In the genomic region with DNA sequence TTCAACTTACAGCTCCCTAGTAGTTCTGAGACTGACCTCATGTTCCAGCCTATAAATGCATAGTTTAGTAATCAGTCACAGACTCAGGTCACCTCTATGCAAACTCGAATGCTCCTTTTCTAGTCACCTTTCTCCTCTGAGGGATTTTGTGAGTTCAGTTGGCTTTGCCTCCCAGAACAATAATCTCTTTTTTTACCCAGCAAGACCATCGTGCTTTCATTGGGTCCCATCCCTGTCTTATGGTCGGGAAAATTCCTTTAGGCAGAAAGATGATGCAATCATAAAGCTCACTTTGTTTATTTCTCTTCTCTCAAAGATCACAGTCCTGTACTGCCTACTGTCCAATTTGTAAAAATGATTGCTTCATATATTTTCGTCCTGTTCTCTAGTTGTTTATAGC, we compare ENCODE assay signal across 15 cellular contexts. TPM values are rescaled to one million over a fixed set of nuclear protein-coding genes. Genes with fewer than 3 reads are reported as not detected.
A peak's percentile ranks its signal among the peaks of the same experiment; 100 is the strongest.
DNase-seq lines count a peak whose midpoint lies in the region; ATAC-seq and TF ChIP-seq lines count a peak whose summit lies in the region.
"Had no signal": no experiment of that assay in that cellular context is flagged by ENCODE, and none has a peak within 500 bp of the region (broad histone marks: within the 10 kb centered on the region; RNA-seq: fewer than 3 reads in every experiment).

No MANE protein-coding gene starts in this region.

- intact Hi-C loops in mammary epithelial cell (cut with micrococcal nuclease) = no loop called here
- intact Hi-C loops in lower lobe of right lung (cut with DNase I) = no loop called here

- no peaks in the 10 kb centered on the region for H4K20me1 ChIP-seq in mammary epithelial cell (ENCODE audit: insufficient read depth, low read length)
- H4K20me1 ChIP-seq: BLaER1 treated with 17β-estradiol and CSF1 and Interleukin-3, amounts not matched to agents 10 nM and 100 nM had no signal

- peak overlapping the region; percentile 69 for H3K4me2 ChIP-seq in mammary epithelial cell (ENCODE audit: insufficient read depth, low read depth, low read length)
- H3K4me2 ChIP-seq in mesendoderm (ENCODE audit: low read length) = no peak overlapping the region
- H3K4me2 ChIP-seq: BLaER1 treated with 17β-estradiol and CSF1 and Interleukin-3, amounts not matched to agents 10 nM and 100 nM had no signal

- DNase-seq in Caki2 (ENCODE audit: low read depth) (peak; percentile 18), M059J (ENCODE audit: low read depth) (peak; percentile 83), mammary epithelial cell (peak; percentile 60), mesendoderm (peak; percentile 62), lower lobe of right lung (no peak), cerebellum (ENCODE audit: low spot score) (no peak)
- DNase-seq in activated T-cell treated with anti-CD3 and anti-CD28 coated beads, Interleukin-2, amount 50 U/mL, for 48 hours = no peak
- DNase-seq in effector CD4-positive, alpha-beta T cell = no peak
- DNase-seq: activated CD8-positive, alpha-beta memory T cell treated with anti-CD3 and anti-CD28 coated beads, Interleukin-2, amount 10 ng/mL, durations not matched to agents 7 days and 5 days; activated naive CD8-positive, alpha-beta T cell treated with anti-CD3 and anti-CD28 coated beads, Interleukin-2, amount 10 ng/mL, durations not matched to agents 7 days and 5 days; GDM1; heart left ventricle; NCI-H2171 treated with DMSO at 0.1 percent for 48 hours; occipital lobe had no signal

- H3K79me2 ChIP-seq in mammary epithelial cell (ENCODE audit: insufficient read depth, low read length) (no peaks in the 10 kb centered on the region), mesendoderm (ENCODE audit: control insufficient read depth, insufficient read depth, low read length) (no peaks in the 10 kb centered on the region)

- H2AFZ ChIP-seq in mammary epithelial cell (ENCODE audit: low read depth, low read length) = peak overlapping the region; percentile 46

- no peak overlapping the region for H3K56ac ChIP-seq in mesendoderm (ENCODE audit: low read length)

- no peak overlapping the region for H2AK5ac ChIP-seq in mesendoderm (ENCODE audit: low read length)

- no peak overlapping the region for H3K4me3 ChIP-seq in mammary epithelial cell (replicated peaks in 1 of 3; ENCODE audit: insufficient read depth in 1 of 3, low read depth in 2 of 3, low read length in 3 of 3)
- no peak overlapping the region for H3K4me3 ChIP-seq in mesendoderm (ENCODE audit: low read length)
- H3K4me3 ChIP-seq in lower lobe of right lung = no peak overlapping the region
- H3K4me3 ChIP-seq: BLaER1 treated with 17β-estradiol and CSF1 and Interleukin-3, amounts not matched to agents 10 nM and 100 nM; heart left ventricle had no signal

- 0% methylated on average over 4 of the region's 4 CpGs for WGBS in mammary epithelial cell (ENCODE audit: low coverage, missing lambda C conversion rate)
- WGBS in mesendoderm (ENCODE audit: extremely low coverage, insufficient coverage, low lambda C conversion rate) = no CpG with 5 or more reads among the region's 4 CpGs

- H4K5ac ChIP-seq in mesendoderm (ENCODE audit: low read length) = no peak overlapping the region

- H2BK120ac ChIP-seq in mesendoderm (ENCODE audit: low read depth, low read length) = peak overlapping the region; percentile 28

- H3K23ac ChIP-seq in mesendoderm (ENCODE audit: low read length) = no peak overlapping the region

- no peak overlapping the region for H3K4ac ChIP-seq in mesendoderm (ENCODE audit: low read depth, low read length)

- H3K79me1 ChIP-seq in mesendoderm (ENCODE audit: low read length) = no peaks in the 10 kb centered on the region

- no peak overlapping the region for H2BK15ac ChIP-seq in mesendoderm (replicated peaks; ENCODE audit: low read depth)

- BruUV-seq in mammary epithelial cell (replicated peaks; lab: Mats Ljungman, UMichigan) = no TSS peak

- no peaks in the 10 kb centered on the region for H3K27me3 ChIP-seq in mammary epithelial cell (ENCODE audit: insufficient read depth, low read length)
- no peaks in the 10 kb centered on the region for H3K27me3 ChIP-seq in mesendoderm (ENCODE audit: insufficient read depth, low read length, poor library complexity)
- no peaks in the 10 kb centered on the region for H3K27me3 ChIP-seq in lower lobe of right lung (ENCODE audit: low read depth)
- H3K27me3 ChIP-seq: BLaER1 treated with 17β-estradiol and CSF1 and Interleukin-3, amounts not matched to agents 10 nM and 100 nM; heart left ventricle had no signal

- peaks cover 6% of the 10 kb centered on the region for H3K4me1 ChIP-seq in mammary epithelial cell (ENCODE audit: insufficient read depth, low read length)
- H3K4me1 ChIP-seq in mesendoderm (ENCODE audit: control insufficient read depth, low read depth, low read length) = peaks cover 3% of the 10 kb centered on the region
- H3K4me1 ChIP-seq in lower lobe of right lung = no peaks in the 10 kb centered on the region
- H3K4me1 ChIP-seq: BLaER1 treated with 17β-estradiol and CSF1 and Interleukin-3, amounts not matched to agents 10 nM and 100 nM; heart left ventricle had no signal

- H4K8ac ChIP-seq in mesendoderm (ENCODE audit: low read depth, low read length) = no peak overlapping the region

- H2BK5ac ChIP-seq in mesendoderm (ENCODE audit: low read length) = peak overlapping the region; percentile 31

- CTCF ChIA-PET in mammary epithelial cell (lab: Charles Lee; ENCODE audit: low non-redundant PET) = no interaction called here

- dilution Hi-C loops in mammary epithelial cell (cut with HindIII; ENCODE audit: low sequenced_read_pairs) = no loop called here

- no peak overlapping the region for H3K9ac ChIP-seq in mammary epithelial cell (ENCODE audit: insufficient read depth, low read length)
- no peak overlapping the region for H3K9ac ChIP-seq in mesendoderm (ENCODE audit: low read length)
- H3K9ac ChIP-seq: BLaER1 treated with 17β-estradiol and CSF1 and Interleukin-3, amounts not matched to agents 10 nM and 100 nM had no signal

- TF ChIP-seq CTCF in mammary epithelial cell (conservative IDR thresholded peaks at IDR 0.05 in 1 of 2, IDR thresholded peaks at IDR 0.05 in 1 of 2; ENCODE audit: extremely low read depth in 1 of 2, insufficient read depth in 1 of 2, low read depth in 1 of 2, low read length in 2 of 2) (no peak), lower lobe of right lung (IDR thresholded peaks at IDR 0.05) (no peak)

- H3K36me3 ChIP-seq in mammary epithelial cell (ENCODE audit: insufficient read depth, low read length) (no peaks in the 10 kb centered on the region), mesendoderm (ENCODE audit: control insufficient read depth, insufficient read depth, low read length) (no peaks in the 10 kb centered on the region), lower lobe of right lung (no peaks in the 10 kb centered on the region)
- H3K36me3 ChIP-seq: BLaER1 treated with 17β-estradiol and CSF1 and Interleukin-3, amounts not matched to agents 10 nM and 100 nM; heart left ventricle had no signal

- no peak for ATAC-seq in lower lobe of right lung
- ATAC-seq: activated CD8-positive, alpha-beta memory T cell treated with anti-CD3 and anti-CD28 coated beads, Interleukin-2, amount 10 ng/mL, durations not matched to agents 7 days and 5 days; heart left ventricle had no signal

- in situ Hi-C loops in Caki2 (cut with HindIII; ENCODE audit: low pct_unique_long_range_greater_than_20kb, low sequenced_read_pairs) (no loop called here), mammary epithelial cell (cut with MboI; ENCODE audit: low sequenced_read_pairs in 2 of 2) (loop anchor here in 1 of 2 donors (10.0 kb wide), 1 partner anchor 384 kb away; no protein-coding TSS in a partner anchor)

- H3K27ac ChIP-seq in mammary epithelial cell (ENCODE audit: insufficient read depth, low read depth, low read length) (no peak overlapping the region), mesendoderm (ENCODE audit: low read depth, low read length) (no peak overlapping the region), lower lobe of right lung (no peak overlapping the region)
- H3K27ac ChIP-seq: BLaER1 treated with 17β-estradiol and CSF1 and Interleukin-3, amounts not matched to agents 10 nM and 100 nM; heart left ventricle had no signal

- H3K18ac ChIP-seq in mesendoderm (ENCODE audit: low read length) = peak overlapping the region; percentile 39

- H3K9me3 ChIP-seq in mammary epithelial cell (replicated peaks; ENCODE audit: insufficient read depth, low read length) = no peaks in the 10 kb centered on the region
- no peaks in the 10 kb centered on the region for H3K9me3 ChIP-seq in lower lobe of right lung
- H3K9me3 ChIP-seq: BLaER1 treated with 17β-estradiol and CSF1 and Interleukin-3, amounts not matched to agents 10 nM and 100 nM had no signal

RNA-seq across cellular contexts. Expression of a gene that starts 38.4 kb away (rescaled TPM):
- total RNA-seq in Caki2 (2014; rRNA removed; shearing (Covaris generic); ENCODE audit: low replicate concordance) = not detected in 2 replicates
- total RNA-seq in M059J (2014; rRNA removed; shearing (Covaris generic)) = 15.0 and 24.0 TPM in 2 replicates
- total RNA-seq in mammary epithelial cell (1 to 10 TPM; 2.3 TPM), lower lobe of right lung (not detected), cerebellum (2.7 TPM)
- polyA plus RNA-seq in mammary epithelial cell = 1.6 TPM
- 0.36 TPM for polyA minus RNA-seq in mammary epithelial cell
- polyA plus RNA-seq in mesendoderm (2013, experiment 1 of 2) = 0.69 TPM
- polyA plus RNA-seq in mesendoderm (2013, experiment 2 of 2) = 0.62 TPM
- total RNA-seq: activated naive CD8-positive, alpha-beta T cell treated with anti-CD3 and anti-CD28 coated beads, Interleukin-2, amount 10 ng/mL, durations not matched to agents 7 days and 5 days had no signal

Comparison
In these comparisons a context has a peak if more than half of its experiments do, and no peak if none do; other contexts are left out.
1. DNase-seq: peak in Caki2 (single experiment), M059J (single experiment), mammary epithelial cell (single experiment) and mesendoderm (single experiment); none in activated T-cell treated with anti-CD3 and anti-CD28 coated beads, Interleukin-2, amount 50 U/mL, for 48 hours (0 of 2), effector CD4-positive, alpha-beta T cell (single experiment), lower lobe of right lung (single experiment) and cerebellum (single experiment).